In the genomic region with DNA sequence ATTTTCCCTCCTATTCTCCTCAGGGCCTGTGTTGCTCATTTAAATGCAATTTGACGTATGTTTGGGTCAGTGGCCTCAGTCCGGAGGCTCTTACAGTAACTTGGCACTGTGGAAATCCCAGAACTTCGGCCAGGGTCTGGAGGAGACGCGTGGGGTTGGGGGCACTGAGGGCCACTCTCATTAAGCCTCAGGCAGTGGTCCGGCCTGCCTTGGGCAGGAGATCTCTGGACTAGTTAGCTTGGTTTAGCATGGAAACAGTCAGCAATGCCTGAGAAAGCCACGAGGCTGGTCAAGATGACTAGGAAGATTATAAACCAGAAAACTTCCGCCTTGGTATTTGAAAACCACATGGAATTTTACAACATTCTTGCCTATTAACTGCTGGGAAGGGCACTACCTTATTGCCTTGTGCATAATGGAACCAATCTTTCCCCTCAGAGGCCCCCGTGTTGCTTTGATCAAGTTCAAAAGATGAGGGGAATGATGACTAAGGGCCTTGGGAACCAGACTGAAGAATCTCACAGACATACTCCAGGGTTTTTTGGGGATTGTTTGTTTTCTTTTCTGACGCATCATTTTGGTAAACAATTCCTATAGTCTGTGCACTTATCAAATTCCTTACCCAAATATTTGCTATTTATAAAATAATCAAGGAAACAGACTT, we compare ENCODE assay signal across 10 cellular contexts.
A peak's percentile ranks its signal among the peaks of the same experiment; 100 is the strongest.
DNase-seq lines count a peak whose midpoint lies in the region; ATAC-seq and TF ChIP-seq lines count a peak whose summit lies in the region.
"Had no signal": no experiment of that assay in that cellular context is flagged by ENCODE, and none has a peak within 500 bp of the region (broad histone marks: within the 10 kb centered on the region; RNA-seq: fewer than 3 reads in every experiment).

No MANE protein-coding gene starts in this region.

- H3K27me3 ChIP-seq in hepatocyte: no peaks in the 10 kb centered on the region

- DNase-seq in HK-2 (ENCODE audit: unreplicated experiment) (peak; percentile 68), amniotic stem cell (lab: John Stamatoyannopoulos, UW) (peak; percentile 83), hepatocyte (ENCODE audit: low spot score) (peak; percentile 68), type B pancreatic cell (ENCODE audit: extremely low spot score, unreplicated experiment) (no peak), putamen (ENCODE audit: low spot score) (no peak)
- DNase-seq in stimulated activated naive CD4-positive, alpha-beta T cell treated with Interleukin-2 at 50 U/mL for 16 hours (lab: John Stamatoyannopoulos, UW): no peak
- DNase-seq: activated CD8-positive, alpha-beta memory T cell treated with anti-CD3 and anti-CD28 coated beads, Interleukin-2, amount 50 U/mL, for 4 hours; NCI-H1694; SIG-M5 had no signal

- H4K20me1 ChIP-seq in hepatocyte (ENCODE audit: insufficient read depth, poor library complexity, severe bottlenecking): no peaks in the 10 kb centered on the region

- H3K27ac ChIP-seq in hepatocyte: peak overlapping the region; percentile 93

- no peaks in the 10 kb centered on the region for H3K9me2 ChIP-seq in hepatocyte (replicated peaks; ENCODE audit: insufficient read depth)

- H3K4me1 Mint-ChIP-seq in type B pancreatic cell (ENCODE audit: unreplicated experiment): peaks cover 37% of the 10 kb centered on the region

- no peaks in the 10 kb centered on the region for H3K36me3 Mint-ChIP-seq in type B pancreatic cell

- H3K27me3 Mint-ChIP-seq in type B pancreatic cell: no peaks in the 10 kb centered on the region

- H3K79me2 ChIP-seq in hepatocyte: no peaks in the 10 kb centered on the region

- no peak overlapping the region for H3K4me3 ChIP-seq in hepatocyte

- ATAC-seq in GM21423 (IDR thresholded peaks at IDR 0.05; ENCODE audit: unreplicated experiment): no peak

- H3K27ac Mint-ChIP-seq in type B pancreatic cell: peak overlapping the region; percentile 29

- peak overlapping the region; percentile 1 for H2AFZ ChIP-seq in hepatocyte

- TF ChIP-seq CTCF in hepatocyte (IDR thresholded peaks at IDR 0.05; ENCODE audit: poor library complexity) (no peak), type B pancreatic cell (conservative IDR thresholded peaks at IDR 0.05) (no peak)

- H3K9me3 Mint-ChIP-seq in type B pancreatic cell: peaks cover 19% of the 10 kb centered on the region

- no peaks in the 10 kb centered on the region for H3K9me3 ChIP-seq in hepatocyte (ENCODE audit: low read depth)

- H3K4me1 ChIP-seq in hepatocyte (ENCODE audit: insufficient read depth): peaks cover 44% of the 10 kb centered on the region

- H3K4me3 Mint-ChIP-seq in type B pancreatic cell: no peak overlapping the region

- no peaks in the 10 kb centered on the region for H3K36me3 ChIP-seq in hepatocyte (replicated peaks; ENCODE audit: insufficient read depth, low read depth)

- 66% methylated on average over 10 of the region's 10 CpGs for WGBS in hepatocyte (ENCODE audit: low lambda C conversion rate, missing lambda C conversion rate)

- H3K4me2 ChIP-seq in hepatocyte: peak overlapping the region; percentile 0

Comparison
In these comparisons a context has a peak if more than half of its experiments do, and no peak if none do; other contexts are left out.
1. DNase-seq: peak in HK-2 (single experiment), amniotic stem cell (single experiment) and hepatocyte (single experiment); none in type B pancreatic cell (single experiment), putamen (single experiment) and stimulated activated naive CD4-positive, alpha-beta T cell treated with Interleukin-2 at 50 U/mL for 16 hours (single experiment).